ENCODE assay signal across 8 cellular contexts in the genomic region with DNA sequence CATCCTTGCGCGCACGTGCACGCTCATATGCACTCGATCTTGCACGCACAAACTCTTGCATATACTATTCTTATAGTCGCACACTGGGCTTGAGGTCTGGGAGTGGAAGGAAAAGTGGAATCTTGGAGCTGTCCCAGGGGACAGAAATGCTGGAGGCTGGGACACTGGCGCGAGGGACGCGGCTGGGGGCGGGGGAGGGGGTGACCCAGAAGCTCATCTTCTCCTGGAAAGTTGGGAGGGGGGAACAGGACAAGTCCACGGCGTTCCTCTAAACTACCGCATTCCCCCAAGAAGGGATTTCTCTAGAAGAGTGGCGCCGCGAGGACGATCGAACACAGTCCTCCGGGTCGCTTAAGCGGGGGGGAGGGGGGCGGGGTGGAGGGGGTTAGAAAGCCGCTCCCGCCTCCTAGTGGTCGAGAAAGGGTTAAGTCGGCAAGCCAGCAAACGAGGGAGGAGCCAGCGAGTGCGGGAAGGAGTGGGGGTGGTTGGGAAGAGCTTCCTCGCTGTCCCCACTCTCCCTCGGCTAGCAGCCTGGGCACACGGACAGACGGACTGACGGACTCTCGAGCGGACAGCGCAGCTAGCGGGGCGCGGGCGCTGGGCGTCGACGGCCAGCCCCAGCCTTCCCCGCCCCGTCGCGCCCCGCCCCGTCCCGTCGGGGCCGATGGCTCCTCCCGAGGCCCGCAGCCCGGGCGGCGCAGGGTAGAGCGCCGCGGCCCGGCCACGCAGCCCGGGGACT. TPM values are rescaled to one million over a fixed set of nuclear protein-coding genes. Genes with fewer than 3 reads are reported as not detected.
DNase-seq lines count a peak whose midpoint lies in the region; ATAC-seq, FAIRE-seq and TF ChIP-seq lines count a peak whose summit lies in the region.

A gene (plus strand): TSS at position 512 of the 739 bp plus-strand sequence. CDS start 338 bp downstream, outside the sequence.

- H2AFZ ChIP-seq in osteoblast (ENCODE audit: low read length) = no peak within 1 kb of the TSS

- H3K9me3 Mint-ChIP-seq in activated T-cell treated with anti-CD3 and anti-CD28 coated beads, Interleukin-2, amount 50 U/mL, for 72 hours = no peaks in the 10 kb centered on the region

- H3K4me1 Mint-ChIP-seq in activated T-cell treated with anti-CD3 and anti-CD28 coated beads, Interleukin-2, amount 50 U/mL, for 72 hours (ENCODE audit: low read depth) = peaks cover 30% of the 10 kb centered on the region

- H3K36me3 Mint-ChIP-seq in activated T-cell treated with anti-CD3 and anti-CD28 coated beads, Interleukin-2, amount 50 U/mL, for 72 hours (ENCODE audit: insufficient read depth in 2 of 2) = peaks cover 0 to 4% of the 10 kb centered on the region in 2 donors

- no peak within 1 kb of the TSS for H3K27ac ChIP-seq in osteoblast (ENCODE audit: low read depth, low read length)

- ATAC-seq in HG03175 (IDR thresholded peaks at IDR 0.05; ENCODE audit: unreplicated experiment) (peak; percentile 33), GM18873 (IDR thresholded peaks at IDR 0.05; ENCODE audit: low FRiP score, unreplicated experiment) (no peak)
- peak; percentile 74 for ATAC-seq in activated T-cell treated with anti-CD3 and anti-CD28 coated beads, Interleukin-2, amount 50 U/mL, for 72 hours (replicated peaks in 1 of 2)

- TF ChIP-seq CTCF in osteoblast (IDR thresholded peaks at IDR 0.05; ENCODE audit: extremely low read depth, low read depth, low read length) = no peak

- peaks cover 45% of the 10 kb centered on the region for H3K27me3 ChIP-seq in osteoblast (ENCODE audit: insufficient read depth, low read length)

- H4K20me1 ChIP-seq in osteoblast (ENCODE audit: insufficient read depth, low read length) = no peaks in the 10 kb centered on the region

- H3K4me3 Mint-ChIP-seq in activated T-cell treated with anti-CD3 and anti-CD28 coated beads, Interleukin-2, amount 50 U/mL, for 72 hours = peak within 1 kb of the TSS; percentile 66 to 99

- no peaks in the 10 kb centered on the region for H3K79me2 ChIP-seq in osteoblast (ENCODE audit: insufficient read depth, low read length)

- H3K9me3 ChIP-seq in osteoblast (ENCODE audit: low read depth, low read length) = no peaks in the 10 kb centered on the region

- H3K4me1 ChIP-seq in osteoblast (ENCODE audit: insufficient read depth, low read length) = peaks cover 8% of the 10 kb centered on the region

- H3K4me2 ChIP-seq in osteoblast (ENCODE audit: insufficient read depth, low read length) = peak within 1 kb of the TSS; percentile 77

- H3K4me3 ChIP-seq in osteoblast (ENCODE audit: insufficient read depth, low read length) = peak within 1 kb of the TSS; percentile 60

- no peak for FAIRE-seq in frontal cortex (lab: Jason Lieb, UNC)

- peaks cover 49% of the 10 kb centered on the region for H3K27me3 Mint-ChIP-seq in activated T-cell treated with anti-CD3 and anti-CD28 coated beads, Interleukin-2, amount 50 U/mL, for 72 hours (ENCODE audit: low read depth)

- no peaks in the 10 kb centered on the region for H3K36me3 ChIP-seq in osteoblast (ENCODE audit: insufficient read depth, low read length)

- no peak within 1 kb of the TSS for H3K27ac Mint-ChIP-seq in activated T-cell treated with anti-CD3 and anti-CD28 coated beads, Interleukin-2, amount 50 U/mL, for 72 hours

- peak; percentile 60 for DNase-seq in GM03348 (ENCODE audit: low spot score)
- peak; percentile 19 for DNase-seq in NOMO-1 treated with dmso at 0.1 percent for 144 hours (lab: John Stamatoyannopoulos, UW; ENCODE audit: unreplicated experiment)
- DNase-seq in activated T-cell treated with anti-CD3 and anti-CD28 coated beads, Interleukin-2, amount 50 U/mL, for 72 hours = peak; percentile 71 to 76
- peak; percentile 66 to 70 for DNase-seq in frontal cortex (ENCODE audit: low spot score in 2 of 2)
- DNase-seq in osteoblast (ENCODE audit: insufficient read length, low spot score, missing footprints) = peak; percentile 96
- DNase-seq in hippocampal formation (lab: John Stamatoyannopoulos, UW) = no peak

RNA-seq across cellular contexts. Expression of the gene that starts here (rescaled TPM):
- total RNA-seq in activated T-cell treated with anti-CD3 and anti-CD28 coated beads, Interleukin-2, amount 50 U/mL, for 72 hours = 1 to 10 TPM in 1 of 2 donors, under 1 TPM in 1; 0.97 to 1.1 TPM
- total RNA-seq in frontal cortex (0.41 TPM), osteoblast (0.29 and 0.36 TPM in 2 replicates)

Comparison
In these comparisons a context has a peak if more than half of its experiments do, and no peak if none do; other contexts are left out.
1. Peak in DNase-seq in frontal cortex; RNA of the gene not detected or under 1 TPM.
2. Peak in DNase-seq, H3K4me3 ChIP-seq and H3K4me2 ChIP-seq in osteoblast; RNA of the gene not detected or under 1 TPM.
3. DNase-seq: peak in GM03348 (single experiment), NOMO-1 treated with dmso at 0.1 percent for 144 hours (single experiment) and activated T-cell treated with anti-CD3 and anti-CD28 coated beads, Interleukin-2, amount 50 U/mL, for 72 hours (2 of 2); none in hippocampal formation (0 of 2).